Comparison of ENCODE assay signal across 24 cellular contexts in genomic region chr6:124901105-124901504, GRCh38.
"Had no signal": no experiment of that assay in that cellular context is flagged by ENCODE, and none has a peak within 500 bp of the region (broad histone marks: within the 10 kb centered on the region; RNA-seq: fewer than 3 reads in every experiment).

No MANE protein-coding gene starts in this region.

- H3K4me3 Mint-ChIP-seq: naive thymus-derived CD8-positive, alpha-beta T cell; neural crest cell; stimulated activated naive B cell treated with anti-CD40 and anti-IgM and Interleukin-4, amounts not matched to agents 10 μg/mL and 1 μg/mL and 100 μg/mL, for 72 hours; stimulated activated naive CD8-positive, alpha-beta T cell treated with anti-CD3 and anti-CD28 coated beads, Interleukin-15, amount 100 ng/mL, for 72 hours had no signal

- H3K36me3 Mint-ChIP-seq: naive thymus-derived CD8-positive, alpha-beta T cell; stimulated activated naive B cell treated with anti-CD40 and anti-IgM and Interleukin-4, amounts not matched to agents 10 μg/mL and 1 μg/mL and 100 μg/mL, for 72 hours had no signal

- H3K27ac ChIP-seq: dorsolateral prefrontal cortex, heart left ventricle, right atrium auricular region, sigmoid colon, skin epidermis, testis, tibial nerve, upper lobe of right lung, vagina had no signal

- H3K36me3 ChIP-seq: heart left ventricle, right atrium auricular region, sigmoid colon, tibial nerve, upper lobe of right lung, vagina had no signal

- H3K4me1 ChIP-seq: heart left ventricle, right atrium auricular region, sigmoid colon, testis, tibial nerve, upper lobe of right lung, vagina had no signal

- H3K27ac Mint-ChIP-seq: naive thymus-derived CD8-positive, alpha-beta T cell; stimulated activated naive B cell treated with anti-CD40 and anti-IgM and Interleukin-4, amounts not matched to agents 10 μg/mL and 1 μg/mL and 100 μg/mL, for 72 hours; stimulated activated naive CD8-positive, alpha-beta T cell treated with anti-CD3 and anti-CD28 coated beads, Interleukin-15, amount 100 ng/mL, for 72 hours had no signal

- ATAC-seq: esophagus mucosa; heart left ventricle; left lobe of liver; mucosa of descending colon; naive thymus-derived CD8-positive, alpha-beta T cell; stimulated activated naive B cell treated with anti-CD40 and anti-IgM and Interleukin-4, amounts not matched to agents 10 μg/mL and 1 μg/mL and 100 μg/mL, for 72 hours; stimulated activated naive CD8-positive, alpha-beta T cell treated with anti-CD3 and anti-CD28 coated beads, Interleukin-15, amount 100 ng/mL, for 72 hours; upper lobe of right lung had no signal

- H3K9me3 Mint-ChIP-seq: naive thymus-derived CD8-positive, alpha-beta T cell; stimulated activated naive B cell treated with anti-CD40 and anti-IgM and Interleukin-4, amounts not matched to agents 10 μg/mL and 1 μg/mL and 100 μg/mL, for 72 hours; stimulated activated naive CD8-positive, alpha-beta T cell treated with anti-CD3 and anti-CD28 coated beads, Interleukin-15, amount 100 ng/mL, for 72 hours had no signal

- H3K4me1 Mint-ChIP-seq: naive thymus-derived CD8-positive, alpha-beta T cell; neural crest cell; stimulated activated naive B cell treated with anti-CD40 and anti-IgM and Interleukin-4, amounts not matched to agents 10 μg/mL and 1 μg/mL and 100 μg/mL, for 72 hours; stimulated activated naive CD8-positive, alpha-beta T cell treated with anti-CD3 and anti-CD28 coated beads, Interleukin-15, amount 100 ng/mL, for 72 hours had no signal

- DNase-seq: cortex of kidney; dorsolateral prefrontal cortex; effector CD8-positive, alpha-beta T cell; foreskin fibroblast; heart left ventricle; hippocampal formation; kidney glomerular epithelial cell; mucosa of descending colon; naive thymus-derived CD8-positive, alpha-beta T cell; posterior cingulate gyrus; sigmoid colon; stimulated activated CD4-positive, alpha-beta T cell treated with anti-CD3 and anti-CD28 coated beads, Interleukin-2, amount 100 ng/mL, for 24 hours; stimulated activated CD4-positive, alpha-beta T cell treated with anti-CD3 and anti-CD28 coated beads, Interleukin-4, amount 100 ng/mL, for 4 hours; stimulated activated naive B cell treated with anti-CD40 and anti-IgM and Interleukin-4, amounts not matched to agents 10 μg/mL and 1 μg/mL and 100 μg/mL, for 72 hours; stimulated activated naive CD8-positive, alpha-beta T cell treated with anti-CD3 and anti-CD28 coated beads, Interleukin-15, amount 100 ng/mL, for 72 hours; testis; upper lobe of right lung had no signal

- H3K4me3 ChIP-seq: dorsolateral prefrontal cortex, heart left ventricle, mucosa of descending colon, right atrium auricular region, sigmoid colon, skin epidermis, testis, tibial nerve, upper lobe of right lung, vagina had no signal

- H3K9me3 ChIP-seq: heart left ventricle, mucosa of descending colon, right atrium auricular region, sigmoid colon, testis, tibial nerve, upper lobe of right lung, vagina had no signal

- H3K27me3 ChIP-seq: dorsolateral prefrontal cortex, heart left ventricle, right atrium auricular region, sigmoid colon, testis, tibial nerve, upper lobe of right lung, vagina had no signal
